ENCODE assay signal across 15 cellular contexts in the genomic region with DNA sequence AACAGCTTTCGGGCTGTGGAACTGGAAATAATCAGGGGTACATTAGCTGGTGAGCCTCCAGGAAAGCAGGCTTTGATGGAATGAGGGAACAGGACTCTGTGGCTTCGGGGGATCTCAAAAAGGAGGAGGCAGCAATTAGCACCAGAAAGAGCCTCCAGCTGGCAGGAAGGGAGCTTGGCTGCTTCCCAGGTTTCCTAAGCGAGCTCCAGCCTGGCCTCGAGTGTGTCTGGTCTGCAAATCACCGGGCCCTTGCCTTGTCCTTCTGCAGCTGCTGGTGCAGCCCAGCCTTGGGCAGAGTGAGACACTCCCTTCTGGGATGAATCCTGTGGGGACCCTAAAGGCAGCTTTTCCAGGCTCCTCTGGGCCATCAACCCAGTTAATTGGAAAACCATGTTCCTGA. TPM values are rescaled to one million over a fixed set of nuclear protein-coding genes. Genes with fewer than 3 reads are reported as not detected.
DNase-seq lines count a peak whose midpoint lies in the region; ATAC-seq and TF ChIP-seq lines count a peak whose summit lies in the region.
"Had no signal": no experiment of that assay in that cellular context is flagged by ENCODE, and none has a peak within 500 bp of the region (broad histone marks: within the 10 kb centered on the region; RNA-seq: fewer than 3 reads in every experiment).

No MANE protein-coding gene starts in this region.

- no peaks in the 10 kb centered on the region for H3K4me1 ChIP-seq in suprapubic skin

- no peaks in the 10 kb centered on the region for H3K36me3 ChIP-seq in suprapubic skin

- no peak overlapping the region for H3K4me3 ChIP-seq in HFF-Myc (replicated peaks; ENCODE audit: low read depth, low read length)
- no peak overlapping the region for H3K4me3 ChIP-seq in suprapubic skin
- H3K4me3 ChIP-seq: coronary artery, mucosa of descending colon had no signal

- no peak for TF ChIP-seq CTCF in HFF-Myc (IDR thresholded peaks at IDR 0.05; ENCODE audit: low read depth, low read length, missing control alignments)
- no peak for TF ChIP-seq CTCF in suprapubic skin (IDR thresholded peaks at IDR 0.05)

- no peak for TF ChIP-seq EP300 in suprapubic skin (IDR thresholded peaks at IDR 0.05)

- no peak for TF ChIP-seq POLR2A in suprapubic skin (IDR thresholded peaks at IDR 0.05)

- H3K9me3 ChIP-seq in suprapubic skin, result peaks cover 6% of the 10 kb centered on the region
- H3K9me3 ChIP-seq: mucosa of descending colon had no signal

- H3K27me3 ChIP-seq in suprapubic skin, result no peaks in the 10 kb centered on the region

- DNase-seq in Ammon's horn (ENCODE audit: low spot score), result peak; percentile 48
- peak; percentile 9 for DNase-seq in HFF-Myc (ENCODE audit: extremely low read depth, low read depth)
- DNase-seq in amygdala (lab: John Stamatoyannopoulos, UW), result peak in 40 of 56 donors; percentile 0 to 45 (median 8)
- peak; percentile 37 for DNase-seq in iPS-NIHi7 (ENCODE audit: extremely low spot score)
- DNase-seq in activated CD4-positive, alpha-beta T cell treated with anti-CD3 and anti-CD28 coated beads for 48 hours, result no peak
- DNase-seq in activated CD4-positive, alpha-beta T cell treated with anti-CD3 and anti-CD28 coated beads for 1 hour, result no peak
- DNase-seq in suprapubic skin (ENCODE audit: low spot score in 2 of 2), result no peak
- DNase-seq: activated CD4-positive, alpha-beta T cell treated with anti-CD3 and anti-CD28 coated beads, Interleukin-2, amount 50 U/mL, for 1 hour; activated naive CD4-positive, alpha-beta T cell treated with Interleukin-2 at 50 U/mL for 16 hours; mucosa of descending colon; NCI-H187 treated with DMSO at 0.1 percent for 48 hours had no signal

- WGBS in suprapubic skin, result 37% methylated on average over 2 of the region's 5 CpGs

- ATAC-seq in GM18502 (IDR thresholded peaks at IDR 0.05; ENCODE audit: poor library complexity, unreplicated experiment), result no peak
- ATAC-seq: mucosa of descending colon; stimulated activated memory B cell treated with anti-CD40 and anti-IgM and Interleukin-4, amounts not matched to agents 10 μg/mL and 1 μg/mL and 100 μg/mL, for 72 hours had no signal

- H3K27ac ChIP-seq in suprapubic skin, result no peak overlapping the region
- H3K27ac ChIP-seq: C4-2B, coronary artery had no signal

RNA-seq across cellular contexts. Expression of a gene that starts 10.7 kb away (rescaled TPM):
- 100 to 1,000 TPM in 2 of 4 donors, 10 to 100 TPM in 2; 56.4 to 137 (median 105) TPM for total RNA-seq in suprapubic skin

Comparison
In these comparisons a context has a peak if more than half of its experiments do, and no peak if none do; other contexts are left out.
1. DNase-seq: peak in Ammon's horn (single experiment), HFF-Myc (single experiment), amygdala (40 of 56) and iPS-NIHi7 (single experiment); none in activated CD4-positive, alpha-beta T cell treated with anti-CD3 and anti-CD28 coated beads for 48 hours (single experiment), activated CD4-positive, alpha-beta T cell treated with anti-CD3 and anti-CD28 coated beads for 1 hour (single experiment) and suprapubic skin (0 of 2).